19 cellular contexts compared by ENCODE assay signal in the genomic region with DNA sequence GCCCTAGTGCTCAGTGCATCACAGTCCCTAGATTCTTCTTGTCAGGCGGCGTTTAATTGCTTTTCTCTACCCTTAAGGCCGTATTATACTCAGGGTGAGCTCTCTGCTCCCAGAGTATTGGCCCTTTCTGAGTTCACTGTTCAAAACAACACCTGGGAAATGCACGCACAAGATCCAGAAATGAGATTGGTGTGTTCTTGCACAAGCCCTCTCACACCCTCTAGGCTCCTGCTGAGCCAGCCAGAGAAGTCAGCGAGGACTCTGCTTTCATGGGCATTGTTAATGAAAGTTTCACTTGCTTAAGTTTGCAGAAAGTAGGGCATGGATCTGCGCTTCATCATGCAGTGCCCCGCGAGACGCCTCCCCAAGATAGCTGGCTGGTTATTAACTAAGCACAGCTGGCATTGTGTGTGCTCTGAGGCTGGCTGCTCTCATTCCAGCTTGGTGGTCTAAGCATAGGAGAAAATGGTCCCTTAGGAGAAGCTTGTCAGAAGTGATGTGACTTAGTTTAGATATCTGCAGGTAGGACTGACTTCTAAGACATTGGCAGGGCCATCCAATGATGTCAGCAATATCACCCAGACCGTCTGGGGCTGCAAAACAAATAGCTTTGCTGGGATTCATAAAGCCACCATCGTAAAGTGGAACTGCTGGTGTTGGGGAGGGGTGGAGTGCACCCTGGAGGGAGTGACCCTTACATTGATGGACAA.
"Had no signal": no experiment of that assay in that cellular context is flagged by ENCODE, and none has a peak within 500 bp of the region (broad histone marks: within the 10 kb centered on the region; RNA-seq: fewer than 3 reads in every experiment).

No MANE protein-coding gene starts in this region.

- H3K27me3 ChIP-seq: suprapubic skin had no signal

- H3K4me3 Mint-ChIP-seq: activated CD4-positive, alpha-beta memory T cell treated with anti-CD3 and anti-CD28 coated beads for 36 hours; activated naive CD4-positive, alpha-beta T cell treated with anti-CD3 and anti-CD28 coated beads for 36 hours; activated T-cell treated with anti-CD3 and anti-CD28 coated beads, Interleukin-2, amount 50 U/mL, for 4 hours; brain; nephron had no signal

- ATAC-seq: activated T-cell treated with anti-CD3 and anti-CD28 coated beads, Interleukin-2, amount 50 U/mL, for 4 hours; right cardiac atrium; stimulated activated naive CD8-positive, alpha-beta T cell treated with anti-CD3 and anti-CD28 coated beads, Interleukin-15, Interleukin-2, amounts not matched to agents 100 U/mL and 50 U/mL, for 24 hours had no signal

- H3K27ac Mint-ChIP-seq: activated CD4-positive, alpha-beta memory T cell treated with anti-CD3 and anti-CD28 coated beads for 36 hours; activated naive CD4-positive, alpha-beta T cell treated with anti-CD3 and anti-CD28 coated beads for 36 hours had no signal

- DNase-seq: activated CD4-positive, alpha-beta memory T cell treated with anti-CD3 and anti-CD28 coated beads for 36 hours; activated CD4-positive, alpha-beta T cell treated with anti-CD3 and anti-CD28 coated beads for 4 hours; activated naive CD4-positive, alpha-beta T cell treated with anti-CD3 and anti-CD28 coated beads for 36 hours; activated T-cell treated with anti-CD3 and anti-CD28 coated beads, Interleukin-2, amount 50 U/mL, for 4 hours; anterior cingulate cortex; caudate nucleus; kidney glomerular epithelial cell; nucleus accumbens; right cardiac atrium; stimulated activated naive CD8-positive, alpha-beta T cell treated with anti-CD3 and anti-CD28 coated beads, Interleukin-15, Interleukin-2, amounts not matched to agents 100 U/mL and 50 U/mL, for 24 hours; SW 1271; trophoblast cell; WERI-Rb-1 had no signal

- H3K36me3 ChIP-seq: suprapubic skin, WERI-Rb-1 had no signal

- H3K9me3 ChIP-seq: suprapubic skin had no signal

- H3K4me3 ChIP-seq: skin epidermis, suprapubic skin had no signal

- H3K36me3 Mint-ChIP-seq: brain had no signal

- H3K27me3 Mint-ChIP-seq: activated CD4-positive, alpha-beta memory T cell treated with anti-CD3 and anti-CD28 coated beads for 36 hours had no signal

- FAIRE-seq: colon, frontal cortex had no signal

- H3K27ac ChIP-seq: suprapubic skin, WERI-Rb-1 had no signal

- H3K9me3 Mint-ChIP-seq: nephron had no signal
